In genomic region chr6:88725111-88725711, GRCh38 we compare ENCODE assay signal across 8 cellular contexts.
DNase-seq lines count a peak whose midpoint lies in the region; ATAC-seq lines count a peak whose summit lies in the region.

No MANE protein-coding gene starts in this region.

- peak; percentile 7 to 25 for ATAC-seq in activated T-cell treated with anti-CD3 and anti-CD28 coated beads, Interleukin-2, amount 50 U/mL, for 72 hours (replicated peaks in 1 of 2)
- no peak for ATAC-seq in HG02970 (IDR thresholded peaks at IDR 0.05; ENCODE audit: low FRiP score, unreplicated experiment)
- ATAC-seq in esophagus mucosa = no peak

- peak overlapping the region; percentile 29 to 67 for H3K4me3 Mint-ChIP-seq in activated T-cell treated with anti-CD3 and anti-CD28 coated beads, Interleukin-2, amount 50 U/mL, for 72 hours
- H3K4me3 Mint-ChIP-seq in stimulated activated naive CD8-positive, alpha-beta T cell treated with anti-CD3 and anti-CD28 coated beads, Interleukin-15, Interleukin-2, amounts not matched to agents 100 ng/mL and 50 ng/mL, for 24 hours = no peak overlapping the region

- H3K27me3 Mint-ChIP-seq in activated T-cell treated with anti-CD3 and anti-CD28 coated beads, Interleukin-2, amount 50 U/mL, for 72 hours (ENCODE audit: low read depth) = no peaks in the 10 kb centered on the region
- H3K27me3 Mint-ChIP-seq in stimulated activated naive CD8-positive, alpha-beta T cell treated with anti-CD3 and anti-CD28 coated beads, Interleukin-15, Interleukin-2, amounts not matched to agents 100 ng/mL and 50 ng/mL, for 24 hours = no peaks in the 10 kb centered on the region

- H3K36me3 Mint-ChIP-seq in activated T-cell treated with anti-CD3 and anti-CD28 coated beads, Interleukin-2, amount 50 U/mL, for 72 hours (ENCODE audit: insufficient read depth in 2 of 2) = no peaks in the 10 kb centered on the region
- H3K36me3 Mint-ChIP-seq in stimulated activated naive CD8-positive, alpha-beta T cell treated with anti-CD3 and anti-CD28 coated beads, Interleukin-15, Interleukin-2, amounts not matched to agents 100 ng/mL and 50 ng/mL, for 24 hours (ENCODE audit: low read depth) = peaks cover 28% of the 10 kb centered on the region

- H3K9me3 ChIP-seq in iPS-15b (ENCODE audit: control insufficient read depth, insufficient read depth, low read length) = no peaks in the 10 kb centered on the region

- H3K9me3 Mint-ChIP-seq in activated T-cell treated with anti-CD3 and anti-CD28 coated beads, Interleukin-2, amount 50 U/mL, for 72 hours = no peaks in the 10 kb centered on the region
- no peaks in the 10 kb centered on the region for H3K9me3 Mint-ChIP-seq in stimulated activated naive CD8-positive, alpha-beta T cell treated with anti-CD3 and anti-CD28 coated beads, Interleukin-15, Interleukin-2, amounts not matched to agents 100 ng/mL and 50 ng/mL, for 24 hours

- H3K4me3 ChIP-seq in iPS-15b (ENCODE audit: low read depth, low read length) = peak overlapping the region; percentile 39

- no peaks in the 10 kb centered on the region for H3K36me3 ChIP-seq in iPS-15b (ENCODE audit: control insufficient read depth, insufficient read depth, low read length)

- DNase-seq in activated T-cell treated with anti-CD3 and anti-CD28 coated beads, Interleukin-2, amount 50 U/mL, for 72 hours = peak; percentile 31 to 36
- DNase-seq in activated T-cell treated with anti-CD3 and anti-CD28 coated beads, Interleukin-2, amount 50 U/mL, for 1 hour = no peak
- DNase-seq in UCSD-AML1 (lab: John Stamatoyannopoulos, UW; ENCODE audit: unreplicated experiment) (peak; percentile 39), NCI-H2029 treated with DMSO at 0.1 percent for 48 hours (lab: John Stamatoyannopoulos, UW) (no peak)

- H3K4me1 ChIP-seq in iPS-15b (ENCODE audit: control insufficient read depth, insufficient read depth, low read length) = peaks cover 16% of the 10 kb centered on the region

- no peak overlapping the region for H3K9ac ChIP-seq in iPS-15b (ENCODE audit: low read depth, low read length)

- peaks cover 18% of the 10 kb centered on the region for H3K4me1 Mint-ChIP-seq in activated T-cell treated with anti-CD3 and anti-CD28 coated beads, Interleukin-2, amount 50 U/mL, for 72 hours (ENCODE audit: low read depth)
- H3K4me1 Mint-ChIP-seq in stimulated activated naive CD8-positive, alpha-beta T cell treated with anti-CD3 and anti-CD28 coated beads, Interleukin-15, Interleukin-2, amounts not matched to agents 100 ng/mL and 50 ng/mL, for 24 hours (ENCODE audit: low read depth) = peaks cover 24% of the 10 kb centered on the region

- no peaks in the 10 kb centered on the region for H3K27me3 ChIP-seq in iPS-15b (ENCODE audit: control insufficient read depth, insufficient read depth, low read length)

- peak overlapping the region; percentile 79 for H3K27ac Mint-ChIP-seq in activated T-cell treated with anti-CD3 and anti-CD28 coated beads, Interleukin-2, amount 50 U/mL, for 72 hours
- peak overlapping the region; percentile 84 for H3K27ac Mint-ChIP-seq in stimulated activated naive CD8-positive, alpha-beta T cell treated with anti-CD3 and anti-CD28 coated beads, Interleukin-15, Interleukin-2, amounts not matched to agents 100 ng/mL and 50 ng/mL, for 24 hours

Comparison
In these comparisons a context has a peak if more than half of its experiments do, and no peak if none do; other contexts are left out.
1. DNase-seq: peak in activated T-cell treated with anti-CD3 and anti-CD28 coated beads, Interleukin-2, amount 50 U/mL, for 72 hours (2 of 2) and UCSD-AML1 (single experiment); none in activated T-cell treated with anti-CD3 and anti-CD28 coated beads, Interleukin-2, amount 50 U/mL, for 1 hour (single experiment) and NCI-H2029 treated with DMSO at 0.1 percent for 48 hours (single experiment).
2. ATAC-seq: peak in activated T-cell treated with anti-CD3 and anti-CD28 coated beads, Interleukin-2, amount 50 U/mL, for 72 hours (2 of 2); none in HG02970 (single experiment) and esophagus mucosa (single experiment).